17 cellular contexts compared by ENCODE assay signal in genomic region chr10:124559372-124560132, GRCh38.
A peak's percentile ranks its signal among the peaks of the same experiment; 100 is the strongest.
DNase-seq lines count a peak whose midpoint lies in the region; ATAC-seq, FAIRE-seq and TF ChIP-seq lines count a peak whose summit lies in the region.
"Had no signal": no experiment of that assay in that cellular context is flagged by ENCODE, and none has a peak within 500 bp of the region (broad histone marks: within the 10 kb centered on the region; RNA-seq: fewer than 3 reads in every experiment).

No MANE protein-coding gene starts in this region.

- ATAC-seq in right lobe of liver (no peak), HepG2 (no peak), gastrocnemius medialis (peak in 1 of 2 donors; percentile 45), aorta (ENCODE audit: low FRiP score) (peak; percentile 4), GM19035 (IDR thresholded peaks at IDR 0.05; ENCODE audit: unreplicated experiment) (no peak)
- ATAC-seq: T-cell had no signal

- POLR2A ChIA-PET in HepG2 (lab: Yijun Ruan, JAX), result no interaction called here

- TF ChIP-seq EP300 in HepG2 (IDR thresholded peaks at IDR 0.05; ENCODE audit: low read depth in 2 of 2, low read length in 2 of 2) (no peak), HepG2 (CRISPR knock-in tag; IDR thresholded peaks at IDR 0.05; ENCODE audit: borderline replicate concordance) (no peak)

- TF ChIP-seq RAD21 in HepG2 (CRISPR knock-in tag; IDR thresholded peaks at IDR 0.05), result no peak

- DNase-seq in right lobe of liver, result peak in 2 of 3 donors; percentile 14 to 33
- no peak for DNase-seq in HepG2 (ENCODE audit: low spot score)
- no peak for DNase-seq in hepatocyte (ENCODE audit: low spot score)
- DNase-seq in gastrocnemius medialis, result peak in 1 of 2 donors; percentile 60
- DNase-seq in aorta, result peak; percentile 38 to 57
- DNase-seq in brain microvascular endothelial cell, result no peak
- DNase-seq in foreskin fibroblast, result no peak
- DNase-seq: activated B cell treated with CpG ODN at 0.5 μM for 24 hours; activated naive CD4-positive, alpha-beta T cell treated with Interleukin-2 at 50 U/mL for 16 hours; CD4-positive, alpha-beta T cell; DND-41; nephron progenitor cell; stimulated activated naive CD4-positive, alpha-beta T cell treated with Interleukin-2 at 50 U/mL for 16 hours; T-cell had no signal

- TF ChIP-seq POLR2A in right lobe of liver (IDR thresholded peaks at IDR 0.05) (no peak), HepG2 (IDR thresholded peaks at IDR 0.05; ENCODE audit: insufficient read depth in 1 of 2, low read depth in 2 of 2, low read length in 2 of 2) (no peak), gastrocnemius medialis (IDR thresholded peaks at IDR 0.05) (no peak)

- H3K9me2 ChIP-seq in hepatocyte (replicated peaks; ENCODE audit: insufficient read depth), result no peaks in the 10 kb centered on the region

- BruUV-seq in HepG2 (replicated peaks; lab: Mats Ljungman, UMichigan), result no TSS peak

- intact Hi-C loops in right lobe of liver (cut with DNase I) (no loop called here), HepG2 (cut with micrococcal nuclease; ENCODE audit: unreplicated experiment) (no loop called here), gastrocnemius medialis (cut with DNase I; ENCODE audit: low total_unique reads) (loop anchor here (2.0 to 5.0 kb wide), 3 partner anchors 13 to 185 kb away; partner anchors contain the start of gene FAM53B), aorta (cut with DNase I) (no loop called here)

- in situ Hi-C loops in HepG2 (cut with HindIII; ENCODE audit: extremely low pct_ligation_motif_present, low pct_unique_long_range_greater_than_20kb), result no loop called here
- in situ Hi-C loops in gastrocnemius medialis (cut with MboI; ENCODE audit: low sequenced_read_pairs in 4 of 4), result no loop called here
- in situ Hi-C loops in brain microvascular endothelial cell (cut with HindIII; ENCODE audit: low pct_ligation_motif_present, low sequenced_read_pairs), result no loop called here

- H3K36me3 ChIP-seq in right lobe of liver (no peaks in the 10 kb centered on the region), HepG2 (replicated peaks in 1 of 2; ENCODE audit: control insufficient read depth in 1 of 2, insufficient read depth in 2 of 2, low read length in 2 of 2) (no peaks in the 10 kb centered on the region), hepatocyte (replicated peaks; ENCODE audit: insufficient read depth, low read depth) (no peaks in the 10 kb centered on the region), gastrocnemius medialis (no peaks in the 10 kb centered on the region), aorta (ENCODE audit: control insufficient read depth in 1 of 2, insufficient read depth in 2 of 2, low read length in 1 of 2) (no peaks in the 10 kb centered on the region), brain microvascular endothelial cell (replicated peaks) (no peaks in the 10 kb centered on the region)

- H3K79me2 ChIP-seq in HepG2 (ENCODE audit: insufficient read depth, low read length) (no peaks in the 10 kb centered on the region), hepatocyte (no peaks in the 10 kb centered on the region)

- no peak overlapping the region for H3K4me2 ChIP-seq in HepG2 (ENCODE audit: low read depth, low read length)
- H3K4me2 ChIP-seq in hepatocyte, result peak overlapping the region; percentile 42

- no peak overlapping the region for H3K9ac ChIP-seq in HepG2 (ENCODE audit: insufficient read depth, low read depth, low read length)

- no peak for FAIRE-seq in HepG2 (lab: Jason Lieb, UNC)
- FAIRE-seq: A204.1 had no signal

- H4K20me1 ChIP-seq in HepG2 (ENCODE audit: insufficient read depth, low read length) (no peaks in the 10 kb centered on the region), hepatocyte (ENCODE audit: insufficient read depth, poor library complexity, severe bottlenecking) (no peaks in the 10 kb centered on the region)

- H3K4me1 ChIP-seq in right lobe of liver, result no peaks in the 10 kb centered on the region
- peaks cover 9% of the 10 kb centered on the region for H3K4me1 ChIP-seq in HepG2 (ENCODE audit: insufficient read depth, low read length)
- H3K4me1 ChIP-seq in hepatocyte (ENCODE audit: insufficient read depth), result peaks cover 21% of the 10 kb centered on the region
- peaks cover 45 to 61% of the 10 kb centered on the region in 2 donors for H3K4me1 ChIP-seq in gastrocnemius medialis
- H3K4me1 ChIP-seq in aorta (ENCODE audit: control insufficient read depth in 1 of 2, insufficient read depth in 2 of 2, low read length in 2 of 2), result peaks cover 0 to 6% of the 10 kb centered on the region in 2 donors

- CTCF ChIA-PET in HepG2 (lab: Yijun Ruan, JAX; ENCODE audit: low intra/inter-chr PET ratio, low total read pairs), result no interaction called here

- H3K27me3 ChIP-seq in right lobe of liver (no peaks in the 10 kb centered on the region), HepG2 (ENCODE audit: control insufficient read depth in 1 of 2, insufficient read depth in 2 of 2, low read length in 2 of 2) (no peaks in the 10 kb centered on the region), hepatocyte (no peaks in the 10 kb centered on the region), gastrocnemius medialis (no peaks in the 10 kb centered on the region), aorta (ENCODE audit: control insufficient read depth in 1 of 2, insufficient read depth in 2 of 2, low read length in 1 of 2) (no peaks in the 10 kb centered on the region), brain microvascular endothelial cell (replicated peaks) (no peaks in the 10 kb centered on the region)

- H3K9me3 ChIP-seq in right lobe of liver, result no peaks in the 10 kb centered on the region
- H3K9me3 ChIP-seq in HepG2 (ENCODE audit: low read length), result no peaks in the 10 kb centered on the region
- H3K9me3 ChIP-seq in hepatocyte (ENCODE audit: low read depth), result no peaks in the 10 kb centered on the region
- no peaks in the 10 kb centered on the region for H3K9me3 ChIP-seq in gastrocnemius medialis
- no peaks in the 10 kb centered on the region for H3K9me3 ChIP-seq in aorta (ENCODE audit: control insufficient read depth, low read length)

- TF ChIP-seq CTCF in right lobe of liver (IDR thresholded peaks at IDR 0.05), result no peak
- TF ChIP-seq CTCF in HepG2 (CRISPR knock-in tag; IDR thresholded peaks at IDR 0.05), result no peak
- no peak for TF ChIP-seq CTCF in hepatocyte (IDR thresholded peaks at IDR 0.05; ENCODE audit: poor library complexity)
- no peak for TF ChIP-seq CTCF in gastrocnemius medialis (IDR thresholded peaks at IDR 0.05 in 4 of 5, conservative IDR thresholded peaks at IDR 0.05 in 1 of 5)
- no peak for TF ChIP-seq CTCF in brain microvascular endothelial cell (IDR thresholded peaks at IDR 0.05; ENCODE audit: low read depth, low read length, missing control alignments)
- TF ChIP-seq CTCF in foreskin fibroblast (IDR thresholded peaks at IDR 0.05; ENCODE audit: low read depth, low read length), result no peak

- H3K27ac ChIP-seq in right lobe of liver (peak overlapping the region in 1 of 3 donors; percentile 22), HepG2 (ENCODE audit: extremely low read length, insufficient read depth, low read length) (no peak overlapping the region), hepatocyte (peak overlapping the region; percentile 74), gastrocnemius medialis (peak overlapping the region; percentile 94 to 99 (median 95)), aorta (ENCODE audit: low read depth in 1 of 2, low read length in 2 of 2) (peak overlapping the region; percentile 40 to 71), brain microvascular endothelial cell (no peak overlapping the region)

- H3K4me3 ChIP-seq in right lobe of liver (no peak overlapping the region), HepG2 (replicated peaks in 1 of 3; ENCODE audit: insufficient read depth in 1 of 3, low read depth in 2 of 3, low read length in 3 of 3) (no peak overlapping the region), hepatocyte (no peak overlapping the region), gastrocnemius medialis (peak overlapping the region in 1 of 4 donors; percentile 14), aorta (ENCODE audit: low read length in 2 of 2) (no peak overlapping the region), brain microvascular endothelial cell (ENCODE audit: low read depth, low read length) (no peak overlapping the region), foreskin fibroblast (ENCODE audit: low read depth in 1 of 2, low read length in 2 of 2) (no peak overlapping the region)
- H3K4me3 ChIP-seq: smooth muscle cell had no signal

- H2AFZ ChIP-seq in HepG2 (ENCODE audit: low read length) (no peak overlapping the region), hepatocyte (no peak overlapping the region)

- no CpG with 5 or more reads among the region's 11 CpGs for WGBS in right lobe of liver (ENCODE audit: insufficient coverage, low coverage, low lambda C conversion rate, missing lambda C conversion rate)
- WGBS in HepG2 (ENCODE audit: low lambda C conversion rate), result 80% methylated on average over 7 of the region's 11 CpGs
- 93% methylated on average over 11 of the region's 11 CpGs for WGBS in hepatocyte (ENCODE audit: low lambda C conversion rate, missing lambda C conversion rate)
- 76 to 85% methylated on average over 11 of the region's 11 CpGs for WGBS in aorta, 2 donors

TF ChIP-seq in HepG2, 621 proteins besides CTCF, POLR2A, EP300 and RAD21 (continues in another document):
- no peak for TF ChIP-seq ZBTB4 (CRISPR knock-in tag; IDR thresholded peaks at IDR 0.05; ENCODE audit: borderline replicate concordance)
- no peak for TF ChIP-seq CHCHD3 (CRISPR knock-in tag; IDR thresholded peaks at IDR 0.05)
- TF ChIP-seq TBX2 (CRISPR knock-in tag; IDR thresholded peaks at IDR 0.05; ENCODE audit: borderline replicate concordance), result no peak
- TF ChIP-seq MED8 (CRISPR knock-in tag; IDR thresholded peaks at IDR 0.05; ENCODE audit: insufficient replicate concordance), result no peak

Comparison
In these comparisons a context has a peak if more than half of its experiments do, and no peak if none do; other contexts are left out.
1. DNase-seq: peak in right lobe of liver (2 of 3) and aorta (2 of 2); none in HepG2 (single experiment), hepatocyte (single experiment), brain microvascular endothelial cell (single experiment) and foreskin fibroblast (0 of 2).
2. H3K27ac ChIP-seq: peak in hepatocyte (single experiment), gastrocnemius medialis (4 of 4) and aorta (2 of 2); none in HepG2 (single experiment) and brain microvascular endothelial cell (single experiment).